Comparison of ENCODE assay signal across 8 cellular contexts in the genomic region with DNA sequence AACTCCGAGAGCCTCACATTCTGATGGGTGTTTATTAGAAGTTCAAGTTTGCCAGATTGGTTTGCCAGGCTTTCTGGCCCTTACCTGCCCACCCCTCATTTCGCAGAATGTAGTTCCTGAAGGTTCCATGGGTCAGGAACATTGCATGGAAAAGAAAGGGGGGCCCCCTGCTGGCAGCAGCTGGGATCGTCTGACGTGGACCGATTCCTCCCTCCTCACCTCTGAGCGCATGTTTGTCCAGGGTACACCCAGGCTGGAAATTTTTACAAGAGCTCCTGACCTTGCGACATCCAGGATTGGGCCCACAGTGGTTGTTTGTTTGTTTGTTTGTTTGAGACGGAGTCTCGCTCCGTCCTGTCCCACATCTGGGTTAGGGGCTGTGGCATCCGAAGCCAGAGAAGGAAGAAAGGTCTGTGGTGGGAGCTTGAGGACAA.
DNase-seq lines count a peak whose midpoint lies in the region; ATAC-seq, FAIRE-seq and TF ChIP-seq lines count a peak whose summit lies in the region.

No MANE protein-coding gene starts in this region.

- TF ChIP-seq POLR2A in A549 (IDR thresholded peaks at IDR 0.05; ENCODE audit: low read length): no peak

- no peak overlapping the region for H3K4me2 ChIP-seq in A549

- peak; percentile 35 to 64 for DNase-seq in A549 (ENCODE audit: low read depth in 1 of 2, low spot score in 1 of 2)
- DNase-seq in NCI-H748 (lab: John Stamatoyannopoulos, UW; ENCODE audit: unreplicated experiment): peak; percentile 37
- DNase-seq in astrocyte of the cerebellum (ENCODE audit: low read depth): peak; percentile 50
- peak; percentile 81 for DNase-seq in right atrium auricular region (ENCODE audit: low spot score)
- DNase-seq in sciatic nerve (ENCODE audit: low spot score): peak; percentile 81

- no peak for TF ChIP-seq EP300 in A549 (IDR thresholded peaks at IDR 0.05)

- CTCF ChIA-PET in A549 (lab: Yijun Ruan, JAX): interaction anchor here (0.6 to 2.6 kb wide), 31 partner anchors 8 to 1064 kb away, joined by 3 to 16 read pairs (median 4); no protein-coding TSS in a partner anchor

- no peak for FAIRE-seq in A549 (lab: Jason Lieb, UNC)

- H3K4me3 ChIP-seq in A549 (no peak overlapping the region), GM12875 (ENCODE audit: low read depth, low read length) (no peak overlapping the region), astrocyte of the cerebellum (ENCODE audit: low read depth, low read length) (no peak overlapping the region), right atrium auricular region (no peak overlapping the region)

- POLR2A ChIA-PET in A549 (lab: Yijun Ruan, JAX): no interaction called here

- ATAC-seq in A549 (peak; percentile 79 to 93; a peak in 5 of 6 replicates), sciatic nerve (peak; percentile 82), GM19023 (IDR thresholded peaks at IDR 0.05; ENCODE audit: unreplicated experiment) (no peak), GM21447 (IDR thresholded peaks at IDR 0.05; ENCODE audit: unreplicated experiment) (no peak)

- no peaks in the 10 kb centered on the region for H3K36me3 ChIP-seq in right atrium auricular region

- in situ Hi-C loops in astrocyte of the cerebellum (cut with HindIII; ENCODE audit: low sequenced_read_pairs): no loop called here

- intact Hi-C loops in sciatic nerve (cut with DNase I): no loop called here

- H3K27me3 ChIP-seq in right atrium auricular region: no peaks in the 10 kb centered on the region

- TF ChIP-seq CTCF in A549 (IDR thresholded peaks at IDR 0.05) (peak; percentile 67), GM12875 (IDR thresholded peaks at IDR 0.05; ENCODE audit: borderline replicate concordance, insufficient read depth, low read depth, low read length) (peak; percentile 87), astrocyte of the cerebellum (IDR thresholded peaks at IDR 0.05; ENCODE audit: low read depth, low read length, missing control alignments) (peak; percentile 91), right atrium auricular region (IDR thresholded peaks at IDR 0.05) (peak; percentile 61 to 92)

- H3K9me3 ChIP-seq in A549 (no peaks in the 10 kb centered on the region), right atrium auricular region (no peaks in the 10 kb centered on the region)

- H3K4me1 ChIP-seq in A549: no peaks in the 10 kb centered on the region
- H3K4me1 ChIP-seq in right atrium auricular region: no peaks in the 10 kb centered on the region

- WGBS in A549 (ENCODE audit: missing lambda C conversion rate): 41% methylated on average over 11 of the region's 11 CpGs

- TF ChIP-seq RAD21 in A549 (conservative IDR thresholded peaks at IDR 0.05 in 1 of 2, IDR thresholded peaks at IDR 0.05 in 1 of 2): peak; percentile 76

- H3K27ac ChIP-seq in A549 (no peak overlapping the region), right atrium auricular region (no peak overlapping the region)

TF ChIP-seq in A549, 52 proteins besides CTCF, POLR2A, EP300 and RAD21:
- peak; percentile 73 for TF ChIP-seq SMC3 (IDR thresholded peaks at IDR 0.05)
- TF ChIP-seq KDM1A (IDR thresholded peaks at IDR 0.05; ENCODE audit: low read depth): no peak
- TF ChIP-seq ZSCAN20 (CRISPR knock-in tag; IDR thresholded peaks at IDR 0.05): no peak
- no peak for TF ChIP-seq ZC3H11A (IDR thresholded peaks at IDR 0.05)
- no peak for TF ChIP-seq CHD4 (IDR thresholded peaks at IDR 0.05; ENCODE audit: borderline replicate concordance)
- TF ChIP-seq TP53 (CRISPR knock-in tag; IDR thresholded peaks at IDR 0.05): no peak
- TF ChIP-seq GATA3 (IDR thresholded peaks at IDR 0.05; ENCODE audit: borderline replicate concordance): no peak

Comparison
In these comparisons a context has a peak if more than half of its experiments do, and no peak if none do; other contexts are left out.
1. ATAC-seq: peak in A549 (2 of 2) and sciatic nerve (single experiment); none in GM19023 (single experiment) and GM21447 (single experiment).
2. Peak in every context shown above with its lines, with median percentiles within 50 percentile points of each other: DNase-seq and CTCF ChIP-seq.